In the genomic region with DNA sequence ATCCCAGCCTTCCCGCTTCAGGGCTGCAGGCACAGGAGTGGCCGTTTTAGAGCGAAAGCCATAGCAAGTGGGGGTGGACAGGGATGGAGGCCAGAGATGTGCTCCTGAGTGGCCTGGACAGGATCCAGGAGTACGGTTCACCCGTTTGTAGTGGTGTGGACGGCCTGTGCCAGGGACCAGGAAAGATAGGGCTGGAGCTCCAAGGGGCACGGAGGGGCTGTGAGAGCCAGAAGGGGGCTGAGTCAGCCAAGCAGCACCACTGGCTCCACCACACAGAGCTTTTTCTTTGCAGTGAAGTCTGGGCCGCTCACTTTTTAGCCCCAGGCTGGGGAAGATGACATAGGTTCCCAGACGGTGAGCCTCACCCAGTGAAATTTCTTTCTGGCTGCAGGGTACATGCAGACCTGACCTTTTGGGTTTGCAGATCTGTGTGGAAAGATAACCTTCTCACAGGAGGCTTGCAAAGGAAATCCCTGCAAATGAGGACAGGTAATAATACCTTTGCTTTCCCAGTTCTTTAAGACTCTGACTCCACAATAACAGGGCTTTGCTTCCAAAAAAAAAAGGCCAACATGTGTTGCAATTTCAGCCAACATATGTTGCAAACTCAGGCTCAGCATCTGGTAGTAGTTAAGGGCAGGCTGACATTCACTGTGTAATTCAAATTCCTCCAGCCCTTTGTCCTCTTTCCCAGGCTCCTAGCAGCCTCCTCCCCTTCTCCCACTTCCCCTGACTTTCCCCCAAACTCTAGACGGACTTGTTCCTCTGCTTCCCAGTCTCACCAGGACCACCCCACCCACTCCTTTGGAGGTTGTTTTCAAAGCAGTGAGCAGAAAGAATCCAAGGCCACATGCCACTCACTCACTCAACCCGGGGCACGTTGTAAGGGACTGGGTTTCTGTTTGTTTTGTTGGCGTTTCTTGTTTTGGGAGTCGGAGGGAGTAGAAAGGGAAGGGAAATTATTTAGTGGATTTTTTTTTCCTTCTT, we compare ENCODE assay signal across 9 cellular contexts. TPM values are rescaled to one million over a fixed set of nuclear protein-coding genes. Genes with fewer than 3 reads are reported as not detected.
DNase-seq lines count a peak whose midpoint lies in the region; ATAC-seq and TF ChIP-seq lines count a peak whose summit lies in the region.
"Had no signal": no experiment of that assay in that cellular context is flagged by ENCODE, and none has a peak within 500 bp of the region (broad histone marks: within the 10 kb centered on the region; RNA-seq: fewer than 3 reads in every experiment).

No MANE protein-coding gene starts in this region.

- no peak overlapping the region for H3K4me3 ChIP-seq in HUES6 (ENCODE audit: low read depth, low read length)
- H3K4me3 ChIP-seq in testis = no peak overlapping the region

- peaks cover 0 to 3% (median 0%) of the 10 kb centered on the region in 9 donors for H3K9me3 Mint-ChIP-seq in naive thymus-derived CD8-positive, alpha-beta T cell
- H3K9me3 Mint-ChIP-seq in activated T-helper 2 cell treated with anti-CD3 and anti-CD28 coated beads, Interferon-gamma antibody, Interleukin-2, Interleukin-4, amounts not matched to agents 10 μg/mL and 5 μg/mL and 100 μg/mL, durations not matched to agents 14 hours and 24 hours and 36 hours = no peaks in the 10 kb centered on the region

- H3K27me3 ChIP-seq in HUES6 (ENCODE audit: control insufficient read depth, insufficient read depth, low read length) (no peaks in the 10 kb centered on the region), testis (no peaks in the 10 kb centered on the region)

- H3K4me1 Mint-ChIP-seq in naive thymus-derived CD8-positive, alpha-beta T cell = no peaks in the 10 kb centered on the region
- H3K4me1 Mint-ChIP-seq in activated T-helper 2 cell treated with anti-CD3 and anti-CD28 coated beads, Interferon-gamma antibody, Interleukin-2, Interleukin-4, amounts not matched to agents 10 μg/mL and 5 μg/mL and 100 μg/mL, durations not matched to agents 14 hours and 24 hours and 36 hours (ENCODE audit: low read depth) = no peaks in the 10 kb centered on the region

- WGBS in testis, 2 donors = 31 to 39% methylated on average over 14 of the region's 14 CpGs

- POLR2A ChIA-PET in naive thymus-derived CD8-positive, alpha-beta T cell (lab: Charles Lee) = no interaction called here

- intact Hi-C loops in testis (cut with DNase I; ENCODE audit: low total_unique reads) = no loop called here
- intact Hi-C loops in activated T-helper 2 cell treated with anti-CD3 and anti-CD28 coated beads, Interferon-gamma antibody, Interleukin-2, Interleukin-4, amounts not matched to agents 10 μg/mL and 5 μg/mL and 100 μg/mL, durations not matched to agents 14 hours and 24 hours and 36 hours (cut with micrococcal nuclease) = no loop called here

- H3K36me3 Mint-ChIP-seq in naive thymus-derived CD8-positive, alpha-beta T cell = peaks cover 0 to 7% (median 3%) of the 10 kb centered on the region in 3 donors
- H3K36me3 Mint-ChIP-seq in activated T-helper 2 cell treated with anti-CD3 and anti-CD28 coated beads, Interferon-gamma antibody, Interleukin-2, Interleukin-4, amounts not matched to agents 10 μg/mL and 5 μg/mL and 100 μg/mL, durations not matched to agents 14 hours and 24 hours and 36 hours (ENCODE audit: low read depth) = no peaks in the 10 kb centered on the region

- H3K27ac ChIP-seq in HUES6 (ENCODE audit: low read depth, low read length) = peak overlapping the region; percentile 16; the same call in 1 of the 2 replicates
- H3K27ac ChIP-seq in testis = peak overlapping the region; percentile 75 to 80

- H3K27me3 Mint-ChIP-seq in naive thymus-derived CD8-positive, alpha-beta T cell = peaks cover 0 to 14% (median 8%) of the 10 kb centered on the region in 5 donors
- H3K27me3 Mint-ChIP-seq in activated T-helper 2 cell treated with anti-CD3 and anti-CD28 coated beads, Interferon-gamma antibody, Interleukin-2, Interleukin-4, amounts not matched to agents 10 μg/mL and 5 μg/mL and 100 μg/mL, durations not matched to agents 14 hours and 24 hours and 36 hours (ENCODE audit: low read depth) = peaks cover 6% of the 10 kb centered on the region

- no peak for TF ChIP-seq CTCF in testis (IDR thresholded peaks at IDR 0.05)

- peak overlapping the region; percentile 49 for H3K9ac ChIP-seq in HUES6 (ENCODE audit: low read length)

- no peak for TF ChIP-seq POLR2A in testis (IDR thresholded peaks at IDR 0.05)

- no peaks in the 10 kb centered on the region for H3K36me3 ChIP-seq in HUES6 (ENCODE audit: control insufficient read depth, insufficient read depth, low read length)
- no peaks in the 10 kb centered on the region for H3K36me3 ChIP-seq in testis (ENCODE audit: low read depth, missing control alignments)

- H3K27ac Mint-ChIP-seq in naive thymus-derived CD8-positive, alpha-beta T cell = no peak overlapping the region
- H3K27ac Mint-ChIP-seq in activated T-helper 2 cell treated with anti-CD3 and anti-CD28 coated beads, Interferon-gamma antibody, Interleukin-2, Interleukin-4, amounts not matched to agents 10 μg/mL and 5 μg/mL and 100 μg/mL, durations not matched to agents 14 hours and 24 hours and 36 hours = no peak overlapping the region

- peaks cover 15% of the 10 kb centered on the region for H3K4me1 ChIP-seq in HUES6 (ENCODE audit: control insufficient read depth, insufficient read depth, low read length)
- peaks cover 47% of the 10 kb centered on the region for H3K4me1 ChIP-seq in testis

- H3K4me3 Mint-ChIP-seq in naive thymus-derived CD8-positive, alpha-beta T cell = no peak overlapping the region
- H3K4me3 Mint-ChIP-seq in activated T-helper 2 cell treated with anti-CD3 and anti-CD28 coated beads, Interferon-gamma antibody, Interleukin-2, Interleukin-4, amounts not matched to agents 10 μg/mL and 5 μg/mL and 100 μg/mL, durations not matched to agents 14 hours and 24 hours and 36 hours (ENCODE audit: low read depth) = no peak overlapping the region

- DNase-seq in brain pericyte (ENCODE audit: low read depth, low spot score) (peak; percentile 88), iris pigment epithelial cell (ENCODE audit: low read depth) (peak; percentile 93), testis (peak; percentile 81), dermis blood vessel endothelial cell (no peak), GF-D8 (lab: John Stamatoyannopoulos, UW) (no peak)
- no peak for DNase-seq in naive thymus-derived CD8-positive, alpha-beta T cell
- DNase-seq in activated T-helper 2 cell treated with anti-CD3 and anti-CD28 coated beads, Interferon-gamma antibody, Interleukin-2, Interleukin-4, amounts not matched to agents 10 μg/mL and 5 μg/mL and 100 μg/mL, durations not matched to agents 14 hours and 24 hours and 36 hours (ENCODE audit: low spot score) = no peak
- DNase-seq: erythroblast had no signal

- no peak for ATAC-seq in naive thymus-derived CD8-positive, alpha-beta T cell

- H3K9me3 ChIP-seq in HUES6 (ENCODE audit: control insufficient read depth, insufficient read depth, low read depth, low read length) = 0 out of 2 replicates have a peak, but pooled peaks cover 4% of the 10 kb centered on the region
- no peaks in the 10 kb centered on the region for H3K9me3 ChIP-seq in testis

RNA-seq across cellular contexts. Expression of a gene that starts 20.3 kb away (rescaled TPM):
- total RNA-seq in testis (100 to 1,000 TPM; 331 to 431 TPM), dermis blood vessel endothelial cell (79.5 and 134 TPM in 2 replicates)
- polyA plus RNA-seq in testis (ENCODE audit: insufficient read depth, low read depth, low replicate concordance) = 712 TPM
- 10 to 100 TPM; 45.7 to 46.0 TPM for total RNA-seq in naive thymus-derived CD8-positive, alpha-beta T cell
- 100 to 1,000 TPM in 1 of 3 donors, 10 to 100 TPM in 2; 88.7 to 100 (median 97.1) TPM for polyA plus RNA-seq in naive thymus-derived CD8-positive, alpha-beta T cell
- 26.9 and 27.3 TPM in 2 replicates for total RNA-seq in activated T-helper 2 cell treated with anti-CD3 and anti-CD28 coated beads, Interferon-gamma antibody, Interleukin-2, Interleukin-4, amounts not matched to agents 10 μg/mL and 5 μg/mL and 100 μg/mL, durations not matched to agents 14 hours and 24 hours and 36 hours

RNA-seq across cellular contexts. Expression of a gene that starts 59.2 kb away (rescaled TPM):
- 1 to 10 TPM; 1.9 to 2.1 TPM for total RNA-seq in testis
- polyA plus RNA-seq in testis (ENCODE audit: insufficient read depth, low read depth, low replicate concordance) = 2.7 TPM
- 1.2 and 1.3 TPM in 2 replicates for total RNA-seq in dermis blood vessel endothelial cell
- total RNA-seq in naive thymus-derived CD8-positive, alpha-beta T cell = not detected
- not detected for polyA plus RNA-seq in naive thymus-derived CD8-positive, alpha-beta T cell
- not detected in 2 replicates for total RNA-seq in activated T-helper 2 cell treated with anti-CD3 and anti-CD28 coated beads, Interferon-gamma antibody, Interleukin-2, Interleukin-4, amounts not matched to agents 10 μg/mL and 5 μg/mL and 100 μg/mL, durations not matched to agents 14 hours and 24 hours and 36 hours

Comparison
In these comparisons a context has a peak if more than half of its experiments do, and no peak if none do; other contexts are left out.
1. DNase-seq: peak in brain pericyte (single experiment), iris pigment epithelial cell (single experiment) and testis (single experiment); none in dermis blood vessel endothelial cell (single experiment), naive thymus-derived CD8-positive, alpha-beta T cell (0 of 10), activated T-helper 2 cell treated with anti-CD3 and anti-CD28 coated beads, Interferon-gamma antibody, Interleukin-2, Interleukin-4, amounts not matched to agents 10 μg/mL and 5 μg/mL and 100 μg/mL, durations not matched to agents 14 hours and 24 hours and 36 hours (single experiment) and GF-D8 (single experiment).